8 cellular contexts compared by ENCODE assay signal in genomic region chr17:81393684-81394376, GRCh38. TPM values are rescaled to one million over a fixed set of nuclear protein-coding genes. Genes with fewer than 3 reads are reported as not detected.
A peak's percentile ranks its signal among the peaks of the same experiment; 100 is the strongest.
DNase-seq lines count a peak whose midpoint lies in the region; ATAC-seq and FAIRE-seq lines count a peak whose summit lies in the region.

No MANE protein-coding gene starts in this region.

- FAIRE-seq in A204.1 (lab: Jason Lieb, UNC): peak; percentile 98
- FAIRE-seq in GM18507 (lab: Jason Lieb, UNC): peak; percentile 62
- FAIRE-seq in TTC549 (lab: Jason Lieb, UNC): peak; percentile 97

- ATAC-seq in HG02981 (IDR thresholded peaks at IDR 0.05; ENCODE audit: unreplicated experiment): no peak

- peak; percentile 35 for DNase-seq in GM18507 (ENCODE audit: extremely low spot score, insufficient read length, low read depth)
- peak; percentile 99 for DNase-seq in NCI-H2029 (lab: John Stamatoyannopoulos, UW)
- peak; percentile 100 for DNase-seq in dermis blood vessel endothelial cell
- DNase-seq in left kidney (ENCODE audit: low read depth, low spot score): peak; percentile 100
- peak; percentile 94 for DNase-seq in stimulated activated CD4-positive, alpha-beta T cell treated with anti-CD3 and anti-CD28 coated beads, Interleukin-15, amount 100 ng/mL, for 24 hours

RNA-seq across cellular contexts. Expression of gene BAHCC1, which starts 1.4 kb away (rescaled TPM):
- total RNA-seq in dermis blood vessel endothelial cell: 4.8 and 19.3 TPM in 2 replicates

Comparison
In these comparisons a context has a peak if more than half of its experiments do, and no peak if none do; other contexts are left out.
1. DNase-seq: peak in every context shown above with its lines; median percentile 100 in dermis blood vessel endothelial cell; 100 in left kidney; 99 in NCI-H2029; 94 in stimulated activated CD4-positive, alpha-beta T cell treated with anti-CD3 and anti-CD28 coated beads, Interleukin-15, amount 100 ng/mL, for 24 hours; 35 in GM18507.